In the genomic region with DNA sequence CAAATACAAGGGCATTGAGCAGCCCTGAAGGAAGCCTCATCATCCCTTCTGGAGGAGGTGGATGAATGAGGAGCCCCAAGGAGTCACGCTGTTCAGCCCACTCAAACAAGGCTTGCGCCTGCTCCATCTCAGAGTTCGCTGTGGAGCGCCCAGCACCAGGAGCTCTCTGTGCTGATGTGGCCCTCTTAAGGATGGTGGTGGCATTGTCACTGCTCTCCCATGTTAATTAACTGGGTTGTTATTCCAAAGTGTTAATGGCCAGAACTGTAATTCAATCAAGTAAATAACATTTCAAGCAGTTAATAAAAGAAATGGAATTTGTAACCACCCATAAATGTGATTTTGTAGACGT, we compare ENCODE assay signal across 9 cellular contexts.
A peak's percentile ranks its signal among the peaks of the same experiment; 100 is the strongest.
DNase-seq lines count a peak whose midpoint lies in the region; ATAC-seq, FAIRE-seq and TF ChIP-seq lines count a peak whose summit lies in the region.
"Had no signal": no experiment of that assay in that cellular context is flagged by ENCODE, and none has a peak within 500 bp of the region (broad histone marks: within the 10 kb centered on the region; RNA-seq: fewer than 3 reads in every experiment).

No MANE protein-coding gene starts in this region.

- FAIRE-seq in small intestine (lab: Jason Lieb, UNC): no peak
- no peak for FAIRE-seq in GM12892 (lab: Jason Lieb, UNC)

- H3K4me1 ChIP-seq in Panc1 (ENCODE audit: control insufficient read depth, insufficient read depth, low read length): no peaks in the 10 kb centered on the region
- H3K4me1 ChIP-seq in cardiac muscle cell (ENCODE audit: low read depth): no peaks in the 10 kb centered on the region
- H3K4me1 ChIP-seq in small intestine (ENCODE audit: control insufficient read depth in 2 of 2, insufficient read depth in 1 of 2, low read depth in 1 of 2, low read length in 1 of 2): no peaks in the 10 kb centered on the region

- intact Hi-C loops in Panc1 (cut with micrococcal nuclease; ENCODE audit: unreplicated experiment): no loop called here

- 0 out of 2 replicates have a peak, but pooled peaks cover under 1% of the 10 kb centered on the region for H3K9me3 ChIP-seq in Panc1 (ENCODE audit: control insufficient read depth, insufficient read depth, low read depth, low read length)
- H3K9me3 ChIP-seq in cardiac muscle cell (ENCODE audit: low read depth): no peaks in the 10 kb centered on the region
- H3K9me3 ChIP-seq in small intestine (ENCODE audit: control insufficient read depth, low read depth): no peaks in the 10 kb centered on the region

- H3K9me3 Mint-ChIP-seq in naive thymus-derived CD8-positive, alpha-beta T cell: peaks cover 3 to 23% (median 7%) of the 10 kb centered on the region in 9 donors

- TF ChIP-seq CTCF in Panc1 (IDR thresholded peaks at IDR 0.05): peak; percentile 59
- peak; percentile 51 for TF ChIP-seq CTCF in cardiac muscle cell (IDR thresholded peaks at IDR 0.05; ENCODE audit: low read depth, low read length)

- CTCF ChIA-PET in Panc1 (lab: Charles Lee): interaction anchor here (0.5 kb wide), 1 partner anchor 333 kb away, joined by 3 read pairs; no protein-coding TSS in a partner anchor

- no peak for TF ChIP-seq POLR2A in GM12892 (IDR thresholded peaks at IDR 0.05; ENCODE audit: low read depth, low read length)

- ATAC-seq in Panc1 (peak; percentile 82; the same call in 1 of the 2 replicates), HG03460 (IDR thresholded peaks at IDR 0.05; ENCODE audit: unreplicated experiment) (no peak)
- ATAC-seq in naive thymus-derived CD8-positive, alpha-beta T cell: no peak

- no TSS peak for BruUV-seq in Panc1 (replicated peaks; lab: Mats Ljungman, UMichigan)

- DNase-seq in NCI-H1417 (lab: John Stamatoyannopoulos, UW) (peak in 2 of 3 experiments; percentile 2 to 33), NCI-H1417 treated with DMSO at 0.1 percent for 48 hours (lab: John Stamatoyannopoulos, UW) (no peak), Panc1 (ENCODE audit: low read depth, low spot score) (no peak), cardiac muscle cell (ENCODE audit: low read depth in 1 of 2, low spot score in 1 of 2) (peak; percentile 17 to 53), small intestine (peak; percentile 5), GM12892 (ENCODE audit: insufficient read length) (no peak)
- no peak for DNase-seq in naive thymus-derived CD8-positive, alpha-beta T cell
- DNase-seq: activated T-cell treated with anti-CD3 and anti-CD28 coated beads, Interleukin-2, amount 50 U/mL, for 24 hours had no signal

- no peak overlapping the region for H3K27ac ChIP-seq in Panc1 (ENCODE audit: low read length)
- H3K27ac ChIP-seq in cardiac muscle cell: no peak overlapping the region
- H3K27ac ChIP-seq in small intestine (ENCODE audit: low read depth in 1 of 2, low read length in 1 of 2): no peak overlapping the region

- 18 to 35% (median 30%) methylated on average over 5 of the region's 5 CpGs for WGBS in small intestine, 3 donors

- peaks cover 0 to 12% (median 2%) of the 10 kb centered on the region in 5 donors for H3K27me3 Mint-ChIP-seq in naive thymus-derived CD8-positive, alpha-beta T cell
- H3K27me3 Mint-ChIP-seq: activated T-cell treated with anti-CD3 and anti-CD28 coated beads, Interleukin-2, amount 50 U/mL, for 24 hours had no signal

- in situ Hi-C loops in Panc1 (cut with HindIII; ENCODE audit: low pct_unique_long_range_greater_than_20kb, low sequenced_read_pairs): no loop called here

- H3K27me3 ChIP-seq in Panc1 (ENCODE audit: control insufficient read depth, insufficient read depth, low read length) (no peaks in the 10 kb centered on the region), cardiac muscle cell (no peaks in the 10 kb centered on the region), small intestine (ENCODE audit: control insufficient read depth in 2 of 2, insufficient read depth in 2 of 2, low read length in 2 of 2) (no peaks in the 10 kb centered on the region)

- H3K27ac Mint-ChIP-seq in naive thymus-derived CD8-positive, alpha-beta T cell: no peak overlapping the region
- H3K27ac Mint-ChIP-seq: activated T-cell treated with anti-CD3 and anti-CD28 coated beads, Interleukin-2, amount 50 U/mL, for 24 hours had no signal

- POLR2A ChIA-PET in Panc1 (lab: Charles Lee): no interaction called here
- POLR2A ChIA-PET in naive thymus-derived CD8-positive, alpha-beta T cell (lab: Charles Lee): no interaction called here

- H3K4me3 ChIP-seq in Panc1 (ENCODE audit: low read depth in 2 of 2, low read length in 2 of 2) (no peak overlapping the region), cardiac muscle cell (no peak overlapping the region), small intestine (ENCODE audit: low read depth in 1 of 2, low read length in 2 of 2) (no peak overlapping the region)

- no peak overlapping the region for H3K4me3 Mint-ChIP-seq in naive thymus-derived CD8-positive, alpha-beta T cell
- H3K4me3 Mint-ChIP-seq: activated T-cell treated with anti-CD3 and anti-CD28 coated beads, Interleukin-2, amount 50 U/mL, for 24 hours had no signal

- peaks cover 0 to 9% (median 0%) of the 10 kb centered on the region in 3 donors for H3K36me3 Mint-ChIP-seq in naive thymus-derived CD8-positive, alpha-beta T cell

- H3K36me3 ChIP-seq in Panc1 (ENCODE audit: control insufficient read depth, insufficient read depth, low read length): no peaks in the 10 kb centered on the region
- no peaks in the 10 kb centered on the region for H3K36me3 ChIP-seq in cardiac muscle cell
- H3K36me3 ChIP-seq in small intestine (ENCODE audit: control insufficient read depth in 2 of 2, insufficient read depth in 2 of 2, low read length in 2 of 2): no peaks in the 10 kb centered on the region

- no peaks in the 10 kb centered on the region for H3K4me1 Mint-ChIP-seq in naive thymus-derived CD8-positive, alpha-beta T cell

Comparison
In these comparisons a context has a peak if more than half of its experiments do, and no peak if none do; other contexts are left out.
1. DNase-seq: peak in NCI-H1417 (2 of 3), cardiac muscle cell (2 of 2) and small intestine (single experiment); none in NCI-H1417 treated with DMSO at 0.1 percent for 48 hours (single experiment), Panc1 (single experiment), GM12892 (single experiment) and naive thymus-derived CD8-positive, alpha-beta T cell (0 of 10).